ENCODE assay signal across 8 cellular contexts in genomic region chr13:29596064-29596418, GRCh38. TPM values are rescaled to one million over a fixed set of nuclear protein-coding genes. Genes with fewer than 3 reads are reported as not detected.
A peak's percentile ranks its signal among the peaks of the same experiment; 100 is the strongest.
DNase-seq lines count a peak whose midpoint lies in the region; ATAC-seq and TF ChIP-seq lines count a peak whose summit lies in the region.

No MANE protein-coding gene starts in this region.

- H3K4me1 Mint-ChIP-seq in activated CD8-positive, alpha-beta T cell treated with anti-CD3 and anti-CD28 coated beads for 36 hours (ENCODE audit: low read depth): peaks cover 35% of the 10 kb centered on the region

- no peak for TF ChIP-seq POLR2A in spleen (IDR thresholded peaks at IDR 0.05)

- peak overlapping the region; percentile 75 for H3K4me3 Mint-ChIP-seq in activated CD8-positive, alpha-beta T cell treated with anti-CD3 and anti-CD28 coated beads for 36 hours

- no peaks in the 10 kb centered on the region for H3K9me3 ChIP-seq in iPS DF 6.9 (ENCODE audit: control insufficient read depth, insufficient read depth, low read length)
- no peaks in the 10 kb centered on the region for H3K9me3 ChIP-seq in spleen

- H3K27me3 ChIP-seq in iPS DF 6.9 (ENCODE audit: control insufficient read depth, insufficient read depth, low read length) (no peaks in the 10 kb centered on the region), spleen (replicated peaks in 1 of 7) (peaks cover 0 to 3% (median 0%) of the 10 kb centered on the region in 7 donors)

- no CpG with 5 or more reads among the region's 10 CpGs for WGBS in iPS DF 6.9 (ENCODE audit: insufficient coverage, insufficient read length)
- WGBS in spleen, 5 donors: 44 to 47% (median 46%) methylated on average over 10 of the region's 10 CpGs

- POLR2A ChIA-PET in activated CD8-positive, alpha-beta T cell treated with anti-CD3 and anti-CD28 coated beads for 36 hours (lab: Charles Lee): interaction anchor here (0.8 to 1.6 kb wide), 7 partner anchors 9 to 1267 kb away, joined by 3 to 8 read pairs (median 3); no protein-coding TSS in a partner anchor

- H3K4me1 ChIP-seq in iPS DF 6.9 (ENCODE audit: control insufficient read depth, insufficient read depth, low read length) (no peaks in the 10 kb centered on the region), spleen (peaks cover 4 to 44% (median 22%) of the 10 kb centered on the region in 6 donors)

- no peaks in the 10 kb centered on the region for H3K9me3 Mint-ChIP-seq in activated CD8-positive, alpha-beta T cell treated with anti-CD3 and anti-CD28 coated beads for 36 hours

- CTCF ChIA-PET in activated CD8-positive, alpha-beta T cell treated with anti-CD3 and anti-CD28 coated beads for 36 hours (lab: Charles Lee): interaction anchor here (1.1 to 1.8 kb wide), 5 partner anchors 9 to 118 kb away, joined by 3 to 9 read pairs (median 4); no protein-coding TSS in a partner anchor

- H3K36me3 ChIP-seq in iPS DF 6.9 (ENCODE audit: control insufficient read depth, insufficient read depth, low read length): no peaks in the 10 kb centered on the region
- H3K36me3 ChIP-seq in spleen: no peaks in the 10 kb centered on the region

- H3K27ac ChIP-seq in iPS DF 6.9 (ENCODE audit: low read length) (no peak overlapping the region), spleen (peak overlapping the region in 6 of 8 donors; percentile 78 to 91 (median 86))

- DNase-seq in HFF-Myc (ENCODE audit: extremely low read depth, low read depth): no peak
- DNase-seq in activated CD8-positive, alpha-beta T cell treated with anti-CD3 and anti-CD28 coated beads for 36 hours: no peak
- no peak for DNase-seq in iPS DF 6.9 (ENCODE audit: low read depth, low spot score)
- DNase-seq in spleen: no peak
- no peak for DNase-seq in putamen (ENCODE audit: low spot score)
- DNase-seq in HPDE6-E6E7 (ENCODE audit: extremely low spot score): no peak
- DNase-seq in H4 (ENCODE audit: low spot score): no peak

- ATAC-seq in activated CD8-positive, alpha-beta T cell treated with anti-CD3 and anti-CD28 coated beads for 36 hours: no peak
- ATAC-seq in GM21717 (IDR thresholded peaks at IDR 0.05; ENCODE audit: unreplicated experiment): no peak

- intact Hi-C loops in activated CD8-positive, alpha-beta T cell treated with anti-CD3 and anti-CD28 coated beads for 36 hours (cut with micrococcal nuclease): loop anchor here (5.0 kb wide), 1 partner anchor 251 kb away; no protein-coding TSS in a partner anchor
- intact Hi-C loops in spleen (cut with DNase I; ENCODE audit: low total_unique reads): loop anchor here (10.0 kb wide), 1 partner anchor 249 kb away; no protein-coding TSS in a partner anchor

- peaks cover 29% of the 10 kb centered on the region for H3K36me3 Mint-ChIP-seq in activated CD8-positive, alpha-beta T cell treated with anti-CD3 and anti-CD28 coated beads for 36 hours (ENCODE audit: low read depth)

- H3K27me3 Mint-ChIP-seq in activated CD8-positive, alpha-beta T cell treated with anti-CD3 and anti-CD28 coated beads for 36 hours: peaks cover 1% of the 10 kb centered on the region

- H3K4me3 ChIP-seq in HFF-Myc (replicated peaks; ENCODE audit: low read depth, low read length): peak overlapping the region; percentile 91
- H3K4me3 ChIP-seq in iPS DF 6.9 (ENCODE audit: low read length): peak overlapping the region; percentile 91; the same call in 1 of the 2 replicates
- peak overlapping the region; percentile 4 to 99 (median 94) for H3K4me3 ChIP-seq in spleen

- TF ChIP-seq CTCF in HFF-Myc (IDR thresholded peaks at IDR 0.05; ENCODE audit: low read depth, low read length, missing control alignments) (no peak), spleen (IDR thresholded peaks at IDR 0.05 in 8 of 11, conservative IDR thresholded peaks at IDR 0.05 in 3 of 11) (no peak)
- no peak for TF ChIP-seq CTCF in activated CD8-positive, alpha-beta T cell treated with anti-CD3 and anti-CD28 coated beads for 36 hours (IDR thresholded peaks at IDR 0.05)

- peak overlapping the region; percentile 79 for H3K27ac Mint-ChIP-seq in activated CD8-positive, alpha-beta T cell treated with anti-CD3 and anti-CD28 coated beads for 36 hours

RNA-seq across cellular contexts. Expression of gene SLC7A1, which starts 0.6 kb away (rescaled TPM):
- 100 to 1,000 TPM; 119 to 124 TPM for total RNA-seq in activated CD8-positive, alpha-beta T cell treated with anti-CD3 and anti-CD28 coated beads for 36 hours
- total RNA-seq in spleen: 10 to 100 TPM; 16.7 to 53.8 (median 26.0) TPM
- polyA plus RNA-seq in spleen: 1 to 10 TPM; 2.2 to 3.9 (median 2.8) TPM
- total RNA-seq in H4 (2014; rRNA removed; shearing (Covaris generic)): 8.6 and 13.4 TPM in 2 replicates
